In the genomic region with DNA sequence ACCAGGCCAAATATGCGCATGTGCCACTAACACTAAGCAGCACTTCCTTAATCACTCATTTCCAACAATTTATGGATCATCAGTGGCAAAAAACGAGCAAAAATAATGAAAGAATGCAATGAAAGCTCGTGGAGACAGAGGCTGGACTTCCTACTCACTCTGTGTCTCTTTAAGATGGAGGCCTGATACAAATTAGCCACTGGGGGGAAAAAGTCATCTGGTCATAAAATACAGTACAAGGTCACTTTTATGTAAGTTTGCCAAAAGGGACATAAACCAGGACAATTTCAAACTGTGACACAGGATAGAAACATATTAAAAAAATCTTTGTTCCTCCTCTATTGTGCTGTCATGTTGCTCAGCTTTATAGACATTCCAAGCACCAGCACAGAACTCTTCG, we compare ENCODE assay signal across 22 cellular contexts.
"Had no signal": no experiment of that assay in that cellular context is flagged by ENCODE, and none has a peak within 500 bp of the region (broad histone marks: within the 10 kb centered on the region; RNA-seq: fewer than 3 reads in every experiment).

No MANE protein-coding gene starts in this region.

- FAIRE-seq: kidney had no signal

- H3K9me3 Mint-ChIP-seq: activated naive CD4-positive, alpha-beta T cell treated with anti-CD3 and anti-CD28 coated beads for 36 hours; activated naive CD8-positive, alpha-beta T cell treated with anti-CD3 and anti-CD28 coated beads, Interleukin-2, amount 10 ng/mL, durations not matched to agents 7 days and 5 days; activated T-cell treated with anti-CD3 and anti-CD28 coated beads, Interleukin-2, amount 50 U/mL, for 24 hours; central memory CD8-positive, alpha-beta T cell; mesothelial cell of epicardium; naive thymus-derived CD8-positive, alpha-beta T cell; neural progenitor cell had no signal

- H3K4me3 ChIP-seq: breast epithelium, colonic mucosa, heart left ventricle, lower lobe of right lung, neural progenitor cell, sigmoid colon, smooth muscle cell, upper lobe of right lung had no signal

- H3K4me3 Mint-ChIP-seq: activated naive CD4-positive, alpha-beta T cell treated with anti-CD3 and anti-CD28 coated beads for 36 hours; activated naive CD8-positive, alpha-beta T cell treated with anti-CD3 and anti-CD28 coated beads, Interleukin-2, amount 10 ng/mL, durations not matched to agents 7 days and 5 days; activated T-cell treated with anti-CD3 and anti-CD28 coated beads, Interleukin-2, amount 50 U/mL, for 24 hours; central memory CD8-positive, alpha-beta T cell; mesothelial cell of epicardium; naive thymus-derived CD8-positive, alpha-beta T cell; neural progenitor cell had no signal

- H3K4me1 Mint-ChIP-seq: activated naive CD8-positive, alpha-beta T cell treated with anti-CD3 and anti-CD28 coated beads, Interleukin-2, amount 10 ng/mL, durations not matched to agents 7 days and 5 days; central memory CD8-positive, alpha-beta T cell had no signal

- H3K27ac Mint-ChIP-seq: activated naive CD4-positive, alpha-beta T cell treated with anti-CD3 and anti-CD28 coated beads for 36 hours; activated naive CD8-positive, alpha-beta T cell treated with anti-CD3 and anti-CD28 coated beads, Interleukin-2, amount 10 ng/mL, durations not matched to agents 7 days and 5 days; activated T-cell treated with anti-CD3 and anti-CD28 coated beads, Interleukin-2, amount 50 U/mL, for 24 hours; mesothelial cell of epicardium; naive thymus-derived CD8-positive, alpha-beta T cell; neural progenitor cell had no signal

- ATAC-seq: heart left ventricle; lower lobe of right lung; naive thymus-derived CD8-positive, alpha-beta T cell; upper lobe of right lung had no signal

- H3K27me3 Mint-ChIP-seq: activated naive CD8-positive, alpha-beta T cell treated with anti-CD3 and anti-CD28 coated beads, Interleukin-2, amount 10 ng/mL, durations not matched to agents 7 days and 5 days; activated T-cell treated with anti-CD3 and anti-CD28 coated beads, Interleukin-2, amount 50 U/mL, for 24 hours; central memory CD8-positive, alpha-beta T cell; naive thymus-derived CD8-positive, alpha-beta T cell had no signal

- H3K27ac ChIP-seq: breast epithelium, colonic mucosa, heart left ventricle, lower lobe of right lung, neural progenitor cell, sigmoid colon, upper lobe of right lung had no signal

- H3K9ac ChIP-seq: neural progenitor cell had no signal

- H2AFZ ChIP-seq: neural progenitor cell had no signal

- H3K4me2 ChIP-seq: neural progenitor cell, smooth muscle cell had no signal

- H3K36me3 Mint-ChIP-seq: neural progenitor cell had no signal

- H3K4me1 ChIP-seq: breast epithelium, colonic mucosa, lower lobe of right lung, neural progenitor cell, sigmoid colon, upper lobe of right lung had no signal

- H3K9me3 ChIP-seq: breast epithelium, colonic mucosa, heart left ventricle, lower lobe of right lung, sigmoid colon, upper lobe of right lung had no signal

- H3K27me3 ChIP-seq: breast epithelium, colonic mucosa, heart left ventricle, neural progenitor cell, sigmoid colon, upper lobe of right lung had no signal

- DNase-seq: activated CD8-positive, alpha-beta memory T cell treated with anti-CD3 and anti-CD28 coated beads for 24 hours; activated CD8-positive, alpha-beta memory T cell treated with anti-CD3 and anti-CD28 coated beads, Interleukin-2, amount 50 U/mL, for 4 hours; activated naive CD4-positive, alpha-beta T cell treated with anti-CD3 and anti-CD28 coated beads for 36 hours; activated naive CD8-positive, alpha-beta T cell treated with anti-CD3 and anti-CD28 coated beads, Interleukin-2, amount 10 ng/mL, durations not matched to agents 7 days and 5 days; activated T-cell treated with anti-CD3 and anti-CD28 coated beads, Interleukin-2, amount 50 U/mL, for 24 hours; amniotic stem cell; colonic mucosa; heart left ventricle; kidney; lower lobe of right lung; naive thymus-derived CD8-positive, alpha-beta T cell; posterior cingulate gyrus; sigmoid colon; stimulated activated CD4-positive, alpha-beta T cell treated with anti-CD3 and anti-CD28 coated beads, Interleukin-15, amount 100 ng/mL, for 24 hours; stimulated activated naive CD4-positive, alpha-beta T cell; T-helper 9 cell; upper lobe of right lung had no signal

- H3K36me3 ChIP-seq: breast epithelium, colonic mucosa, neural progenitor cell had no signal
